8 cellular contexts compared by ENCODE assay signal in the genomic region with DNA sequence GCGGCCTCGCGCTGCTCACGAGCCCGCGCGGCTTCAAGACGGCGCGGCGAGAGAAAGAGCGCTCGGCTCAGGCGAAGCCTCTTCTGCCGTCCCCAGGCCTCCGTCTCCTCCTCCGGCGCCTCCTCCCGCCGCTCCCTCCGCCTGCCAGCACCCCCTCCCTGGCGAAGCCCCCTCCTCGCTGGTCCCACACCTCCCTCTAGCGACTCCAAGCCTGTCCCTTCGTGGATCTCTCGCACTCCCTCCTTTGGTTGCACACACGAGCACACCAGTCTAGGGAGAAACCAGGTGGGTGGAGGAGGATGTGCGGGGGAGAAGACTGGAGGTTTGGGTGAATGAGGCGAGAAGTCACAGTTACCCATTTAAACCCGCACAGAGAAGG. TPM values are rescaled to one million over a fixed set of nuclear protein-coding genes. Genes with fewer than 3 reads are reported as not detected.
DNase-seq lines count a peak whose midpoint lies in the region; ATAC-seq lines count a peak whose summit lies in the region.

A gene (minus strand): TSS at position 57 of the 379 bp plus-strand sequence. CDS start 670 bp downstream, outside the sequence.

- peak within 1 kb of the TSS; percentile 98 for H3K27ac ChIP-seq in effector memory CD4-positive, alpha-beta T cell (ENCODE audit: insufficient read depth, low read length, poor library complexity, severe bottlenecking)

- peaks cover 33% of the 10 kb centered on the region for H3K4me1 Mint-ChIP-seq in activated CD8-positive, alpha-beta T cell treated with anti-CD3 and anti-CD28 coated beads, Interleukin-2, amount 10 ng/mL, durations not matched to agents 7 days and 5 days (ENCODE audit: low read depth)

- peak within 1 kb of the TSS; percentile 100 for H3K27ac Mint-ChIP-seq in activated CD8-positive, alpha-beta T cell treated with anti-CD3 and anti-CD28 coated beads, Interleukin-2, amount 10 ng/mL, durations not matched to agents 7 days and 5 days

- H3K4me3 ChIP-seq in effector memory CD4-positive, alpha-beta T cell (ENCODE audit: insufficient read depth, low read depth, low read length, poor library complexity, severe bottlenecking), result peak within 1 kb of the TSS; percentile 91

- H3K4me1 ChIP-seq in effector memory CD4-positive, alpha-beta T cell (ENCODE audit: control insufficient read depth, insufficient read depth, low read length, poor library complexity, severe bottlenecking), result peaks cover 3% of the 10 kb centered on the region

- DNase-seq in C1 segment of cervical spinal cord (lab: John Stamatoyannopoulos, UW) (peak; percentile 43 to 91 (median 86)), NCI-H748 (lab: John Stamatoyannopoulos, UW; ENCODE audit: unreplicated experiment) (peak; percentile 90), medulla oblongata (ENCODE audit: extremely low spot score) (peak; percentile 97)
- peak; percentile 86 for DNase-seq in activated CD8-positive, alpha-beta T cell treated with anti-CD3 and anti-CD28 coated beads, Interleukin-2, amount 10 ng/mL, durations not matched to agents 7 days and 5 days
- peak; percentile 74 to 75 (median 74) for DNase-seq in effector memory CD4-positive, alpha-beta T cell
- peak; percentile 67 to 79 (median 77) for DNase-seq in stimulated activated CD4-positive, alpha-beta T cell treated with anti-CD3 and anti-CD28 coated beads, TNF-alpha, amount 100 ng/mL, for 48 hours (ENCODE audit: low read depth in 3 of 3)

- peaks cover 22% of the 10 kb centered on the region for H3K36me3 Mint-ChIP-seq in activated CD8-positive, alpha-beta T cell treated with anti-CD3 and anti-CD28 coated beads, Interleukin-2, amount 10 ng/mL, durations not matched to agents 7 days and 5 days (ENCODE audit: low read depth)

- POLR2A ChIA-PET in activated CD8-positive, alpha-beta T cell treated with anti-CD3 and anti-CD28 coated beads, Interleukin-2, amount 10 ng/mL, durations not matched to agents 7 days and 5 days (lab: Charles Lee), result interaction anchor here (0.6 to 2.4 kb wide), 10 partner anchors 8 to 214 kb away, joined by 3 to 10 read pairs (median 3); no protein-coding TSS in a partner anchor

- H3K9me3 Mint-ChIP-seq in activated CD8-positive, alpha-beta T cell treated with anti-CD3 and anti-CD28 coated beads, Interleukin-2, amount 10 ng/mL, durations not matched to agents 7 days and 5 days (ENCODE audit: insufficient read depth), result no peaks in the 10 kb centered on the region

- H3K4me3 Mint-ChIP-seq in activated CD8-positive, alpha-beta T cell treated with anti-CD3 and anti-CD28 coated beads, Interleukin-2, amount 10 ng/mL, durations not matched to agents 7 days and 5 days, result peak within 1 kb of the TSS; percentile 93

- H3K27me3 ChIP-seq in effector memory CD4-positive, alpha-beta T cell (replicated peaks; ENCODE audit: control insufficient read depth, insufficient read depth, low read length, poor library complexity, severe bottlenecking), result no peaks in the 10 kb centered on the region

- no peaks in the 10 kb centered on the region for H3K9me3 ChIP-seq in effector memory CD4-positive, alpha-beta T cell (ENCODE audit: control insufficient read depth, low read length)

- no peaks in the 10 kb centered on the region for H3K36me3 ChIP-seq in effector memory CD4-positive, alpha-beta T cell (ENCODE audit: control insufficient read depth, insufficient read depth, low read length)

- CTCF ChIA-PET in activated CD8-positive, alpha-beta T cell treated with anti-CD3 and anti-CD28 coated beads, Interleukin-2, amount 10 ng/mL, durations not matched to agents 7 days and 5 days (lab: Charles Lee), result interaction anchor here (2.0 kb wide), 1 partner anchor 214 kb away, joined by 9 read pairs; no protein-coding TSS in a partner anchor

- ATAC-seq in GM19351 (IDR thresholded peaks at IDR 0.05; ENCODE audit: unreplicated experiment) (peak; percentile 40), HG03469 (IDR thresholded peaks at IDR 0.05; ENCODE audit: unreplicated experiment) (peak; percentile 30)
- peak; percentile 53 for ATAC-seq in activated CD8-positive, alpha-beta T cell treated with anti-CD3 and anti-CD28 coated beads, Interleukin-2, amount 10 ng/mL, durations not matched to agents 7 days and 5 days

- H3K27me3 Mint-ChIP-seq in activated CD8-positive, alpha-beta T cell treated with anti-CD3 and anti-CD28 coated beads, Interleukin-2, amount 10 ng/mL, durations not matched to agents 7 days and 5 days (ENCODE audit: low read depth), result no peaks in the 10 kb centered on the region

RNA-seq across cellular contexts. Expression of the gene that starts here (rescaled TPM):
- 10 to 100 TPM; 30.7 to 31.1 TPM for total RNA-seq in activated CD8-positive, alpha-beta T cell treated with anti-CD3 and anti-CD28 coated beads, Interleukin-2, amount 10 ng/mL, durations not matched to agents 7 days and 5 days

Comparison
In these comparisons a context has a peak if more than half of its experiments do, and no peak if none do; other contexts are left out.
1. Peak in every context shown above with its lines: DNase-seq, ATAC-seq, H3K4me3 ChIP-seq and H3K27ac ChIP-seq.